8 cellular contexts compared by ENCODE assay signal in the genomic region with DNA sequence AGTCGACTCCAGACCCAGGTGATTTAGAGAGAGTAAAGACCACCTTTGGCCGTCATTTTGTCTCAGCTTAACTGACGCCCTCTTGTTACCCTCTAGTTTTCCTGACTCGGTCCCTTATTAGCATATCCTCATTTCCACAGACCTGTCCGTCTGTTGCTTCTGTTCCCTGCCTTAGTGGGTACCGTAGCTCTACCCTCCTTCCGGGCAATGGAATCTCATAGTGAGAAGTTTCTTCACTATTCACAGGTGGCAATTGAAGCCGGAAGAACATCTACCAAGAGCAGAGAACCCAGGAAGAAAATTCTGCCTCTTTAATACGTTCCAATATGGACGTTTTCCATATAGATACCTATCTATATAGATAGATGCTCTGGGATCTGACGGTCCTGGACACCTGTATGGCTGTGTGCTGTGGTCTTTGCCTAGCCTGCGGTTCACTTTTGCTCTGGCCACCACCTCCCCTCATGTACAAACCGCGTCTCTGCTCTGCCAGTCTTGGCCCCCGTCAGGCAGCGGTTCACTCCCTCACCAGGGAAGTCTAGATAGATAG. TPM values are rescaled to one million over a fixed set of nuclear protein-coding genes. Genes with fewer than 3 reads are reported as not detected.
DNase-seq lines count a peak whose midpoint lies in the region; TF ChIP-seq lines count a peak whose summit lies in the region.

No MANE protein-coding gene starts in this region.

- peak overlapping the region; percentile 81 for H3K4me2 ChIP-seq in GM23248 (ENCODE audit: unreplicated experiment)

- H3K4me3 ChIP-seq in GM23248 (peak overlapping the region; percentile 97), fibroblast of pulmonary artery (replicated peaks; ENCODE audit: low read depth, low read length) (peak overlapping the region; percentile 99), neuron (ENCODE audit: low read length) (peak overlapping the region; percentile 88)

- WGBS in GM23248 (ENCODE audit: low coverage in 1 of 2, low lambda C conversion rate in 2 of 2, missing lambda C conversion rate in 2 of 2), 2 experiments, result 11 to 15% methylated on average over 15 to 16 of the region's 16 CpGs

- H3K4me1 ChIP-seq in GM23248 (ENCODE audit: insufficient read depth) (peaks cover 15% of the 10 kb centered on the region), neuron (ENCODE audit: insufficient read depth, low read length) (peaks cover 38% of the 10 kb centered on the region)

- peak overlapping the region; percentile 69; the same call in 1 of the 2 replicates for H3K9ac ChIP-seq in GM23248

- H3K9me3 ChIP-seq in GM23248 (ENCODE audit: low read depth), result no peaks in the 10 kb centered on the region
- H3K9me3 ChIP-seq in KOPT-K1 (ENCODE audit: insufficient read depth, low read length, poor library complexity, severe bottlenecking), result peaks cover 12% of the 10 kb centered on the region
- peaks cover 7% of the 10 kb centered on the region for H3K9me3 ChIP-seq in neuron (ENCODE audit: low read length)

- H3K79me2 ChIP-seq in GM23248 (ENCODE audit: insufficient read depth), result peaks cover 77% of the 10 kb centered on the region

- no peaks in the 10 kb centered on the region for H3K9me2 ChIP-seq in GM23248 (ENCODE audit: insufficient read depth)

- no peaks in the 10 kb centered on the region for H4K20me1 ChIP-seq in GM23248 (ENCODE audit: insufficient read depth)

- no peaks in the 10 kb centered on the region for H3F3A ChIP-seq in GM23248 (ENCODE audit: insufficient read depth)

- H3K27me3 ChIP-seq in GM23248 (replicated peaks; ENCODE audit: insufficient read depth), result no peaks in the 10 kb centered on the region
- H3K27me3 ChIP-seq in neuron (ENCODE audit: insufficient read depth, low read length), result no peaks in the 10 kb centered on the region

- no peak for TF ChIP-seq CTCF in fibroblast of pulmonary artery (IDR thresholded peaks at IDR 0.05; ENCODE audit: low read length, missing control alignments)

- in situ Hi-C loops in GM23248 (cut with MboI), result no loop called here

- DNase-seq in NOMO-1 (lab: John Stamatoyannopoulos, UW; ENCODE audit: unreplicated experiment in 2 of 2), result peak; percentile 35 to 36
- no peak for DNase-seq in NOMO-1 treated with dmso at 0.1 percent for 144 hours (lab: John Stamatoyannopoulos, UW; ENCODE audit: unreplicated experiment)
- peak; percentile 44 for DNase-seq in GM23248
- peak; percentile 16 to 18 for DNase-seq in activated CD4-positive, alpha-beta T cell treated with anti-CD3 and anti-CD28 coated beads, Interleukin-2, amount 50 U/mL, for 48 hours
- DNase-seq in fibroblast of pulmonary artery (ENCODE audit: low read depth), result peak; percentile 28
- DNase-seq in GM19238 (ENCODE audit: insufficient read length, low spot score), result no peak

- H2AFZ ChIP-seq in GM23248, result peak overlapping the region; percentile 98
- H2AFZ ChIP-seq in neuron (ENCODE audit: low read depth, low read length), result no peak overlapping the region

- no peaks in the 10 kb centered on the region for H3K36me3 ChIP-seq in GM23248 (ENCODE audit: low read depth)
- peaks cover 48% of the 10 kb centered on the region for H3K36me3 ChIP-seq in KOPT-K1 (ENCODE audit: insufficient read depth, low read length)
- H3K36me3 ChIP-seq in neuron (ENCODE audit: insufficient read depth, low read length), result peaks cover 20% of the 10 kb centered on the region

- H3K27ac ChIP-seq in GM23248, result no peak overlapping the region
- H3K27ac ChIP-seq in KOPT-K1 (ENCODE audit: low read depth, low read length, poor library complexity, severe bottlenecking), result peak overlapping the region; percentile 69

RNA-seq across cellular contexts. Expression of a gene that starts 0.7 kb away (rescaled TPM):
- total RNA-seq in GM23248 (2014; rRNA removed; shearing (Covaris generic)), result 9.4 and 11.3 TPM in 2 replicates
- polyA plus RNA-seq in GM23248 (2016; fragmentation: Nextera tagmentation; extraction: Ambion mirVana), result 4.7 and 6.0 TPM in 2 replicates

Comparison
In these comparisons a context has a peak if more than half of its experiments do, and no peak if none do; other contexts are left out.
1. DNase-seq: peak in NOMO-1 (2 of 2), GM23248 (single experiment), activated CD4-positive, alpha-beta T cell treated with anti-CD3 and anti-CD28 coated beads, Interleukin-2, amount 50 U/mL, for 48 hours (2 of 2) and fibroblast of pulmonary artery (single experiment); none in NOMO-1 treated with dmso at 0.1 percent for 144 hours (single experiment) and GM19238 (single experiment).
2. Peak in every context shown above with its lines, with median percentiles within 50 percentile points of each other: H3K4me3 ChIP-seq.